In genomic region chr4:38735870-38736269, GRCh38 we compare ENCODE assay signal across 11 cellular contexts. TPM values are rescaled to one million over a fixed set of nuclear protein-coding genes. Genes with fewer than 3 reads are reported as not detected.
"Had no signal": no experiment of that assay in that cellular context is flagged by ENCODE, and none has a peak within 500 bp of the region (broad histone marks: within the 10 kb centered on the region; RNA-seq: fewer than 3 reads in every experiment).

No MANE protein-coding gene starts in this region.

- H3K27ac ChIP-seq: GM23248 had no signal

- H3K4me1 Mint-ChIP-seq: GM23338, H9 had no signal

- H3K9me3 ChIP-seq: HAP-1 had no signal

- DNase-seq: GM23248, GOT3, H7, H9, HCEC 1CT, HFFc6 had no signal

- H3K4me2 ChIP-seq: GM23338 had no signal

- H3K36me3 ChIP-seq: HAP-1 had no signal

- H3K4me3 Mint-ChIP-seq: GM23338, H9, HFFc6 had no signal

- ATAC-seq: GM23338, HCT116 had no signal

- H2AFZ ChIP-seq: GM23248, GM23338 had no signal

- H3K4me3 ChIP-seq: GM23248, GM23338, HAP-1 had no signal

- H3K27ac Mint-ChIP-seq: GM23338, H9, HFFc6 had no signal

- H3K9ac ChIP-seq: GM23248 had no signal

- FAIRE-seq: H1, H54 had no signal

RNA-seq across cellular contexts. Expression of gene TLR10, which starts 46.9 kb away (rescaled TPM):
- total RNA-seq: GM23248, H1, H7, H9, HFFc6 had no signal
- polyA plus RNA-seq: GM23248, GM23338, H1 had no signal
